In genomic region chr11:1825039-1825740, GRCh38 we compare ENCODE assay signal across 9 cellular contexts. TPM values are rescaled to one million over a fixed set of nuclear protein-coding genes. Genes with fewer than 3 reads are reported as not detected.
DNase-seq lines count a peak whose midpoint lies in the region; ATAC-seq and TF ChIP-seq lines count a peak whose summit lies in the region.
"Had no signal": no experiment of that assay in that cellular context is flagged by ENCODE, and none has a peak within 500 bp of the region (broad histone marks: within the 10 kb centered on the region; RNA-seq: fewer than 3 reads in every experiment).

No MANE protein-coding gene starts in this region.

- no peaks in the 10 kb centered on the region for H3K36me3 Mint-ChIP-seq in neural crest cell (ENCODE audit: low read depth)

- no peak overlapping the region for H3K27ac Mint-ChIP-seq in neural crest cell (ENCODE audit: unreplicated experiment)
- H3K27ac Mint-ChIP-seq: T-helper 2 cell treated with Interferon-gamma antibody and Interleukin-4, amounts not matched to agents 5 μg/mL and 100 μg/mL, for 36 hours had no signal

- H3K4me3 ChIP-seq in GM12864 (ENCODE audit: low read depth, low read length) (no peak overlapping the region), epithelial cell of proximal tubule (ENCODE audit: low read depth, low read length) (no peak overlapping the region)

- no peak for DNase-seq in GM12864 (ENCODE audit: low read depth)
- peak; percentile 39 for DNase-seq in NAMALWA (ENCODE audit: low spot score)
- no peak for DNase-seq in epithelial cell of proximal tubule (ENCODE audit: low read depth)
- DNase-seq in neural crest cell (ENCODE audit: low read depth, low spot score) = peak; percentile 86
- no peak for DNase-seq in NK-92 treated with Interleukin-12 subunit alpha and Interleukin-12 subunit beta, amount 100 ng/mL, for 24 hours (lab: John Stamatoyannopoulos, UW)
- DNase-seq in NCI-H2081 treated with DMSO at 0.1 percent for 48 hours (lab: John Stamatoyannopoulos, UW) = no peak
- DNase-seq in amniotic stem cell (lab: John Stamatoyannopoulos, UW) = no peak

- ATAC-seq in GM19455 (IDR thresholded peaks at IDR 0.05; ENCODE audit: unreplicated experiment) = no peak

- H3K4me3 Mint-ChIP-seq in neural crest cell = no peak overlapping the region
- H3K4me3 Mint-ChIP-seq: T-helper 2 cell treated with Interferon-gamma antibody and Interleukin-4, amounts not matched to agents 5 μg/mL and 100 μg/mL, for 36 hours had no signal

- peak; percentile 62 for TF ChIP-seq CTCF in GM12864 (IDR thresholded peaks at IDR 0.05; ENCODE audit: low read depth, low read length, missing control alignments)
- peak; percentile 52 for TF ChIP-seq CTCF in epithelial cell of proximal tubule (conservative IDR thresholded peaks at IDR 0.05; ENCODE audit: low read depth, low read length)
- TF ChIP-seq CTCF in neural crest cell (conservative IDR thresholded peaks at IDR 0.05) = peak; percentile 73

- H3K4me1 Mint-ChIP-seq in neural crest cell = no peaks in the 10 kb centered on the region

- no peaks in the 10 kb centered on the region for H3K27me3 Mint-ChIP-seq in neural crest cell (ENCODE audit: low read depth)

- H3K9me3 Mint-ChIP-seq in neural crest cell = peaks cover 6% of the 10 kb centered on the region

RNA-seq across cellular contexts. Expression of gene SYT8, which starts 9.6 kb away (rescaled TPM):
- total RNA-seq in epithelial cell of proximal tubule = 0.81 TPM in 1 of 2 replicates, not detected in the other
- not detected in 2 replicates for total RNA-seq in neural crest cell

RNA-seq across cellular contexts. Expression of gene TNNI2, which starts 13.6 kb away (rescaled TPM):
- total RNA-seq in epithelial cell of proximal tubule = not detected in 2 replicates
- not detected in 2 replicates for total RNA-seq in neural crest cell

RNA-seq across cellular contexts. Expression of gene LSP1, which starts 27.7 kb away (rescaled TPM):
- total RNA-seq in epithelial cell of proximal tubule (0.58 TPM in 1 of 2 replicates, not detected in the other), neural crest cell (not detected in 2 replicates)

Comparison
In these comparisons a context has a peak if more than half of its experiments do, and no peak if none do; other contexts are left out.
1. DNase-seq: peak in NAMALWA (single experiment) and neural crest cell (single experiment); none in GM12864 (single experiment), epithelial cell of proximal tubule (single experiment), NK-92 treated with Interleukin-12 subunit alpha and Interleukin-12 subunit beta, amount 100 ng/mL, for 24 hours (single experiment), NCI-H2081 treated with DMSO at 0.1 percent for 48 hours (single experiment) and amniotic stem cell (single experiment).
2. Peak in every context shown above with its lines, with median percentiles within 50 percentile points of each other: CTCF ChIP-seq.